14 cellular contexts compared by ENCODE assay signal in genomic region chr9:37102476-37102875, GRCh38. TPM values are rescaled to one million over a fixed set of nuclear protein-coding genes. Genes with fewer than 3 reads are reported as not detected.
DNase-seq lines count a peak whose midpoint lies in the region; ATAC-seq and TF ChIP-seq lines count a peak whose summit lies in the region.
"Had no signal": no experiment of that assay in that cellular context is flagged by ENCODE, and none has a peak within 500 bp of the region (broad histone marks: within the 10 kb centered on the region; RNA-seq: fewer than 3 reads in every experiment).

No MANE protein-coding gene starts in this region.

- H3K36me3 ChIP-seq in Panc1 (ENCODE audit: control insufficient read depth, insufficient read depth, low read length), result no peaks in the 10 kb centered on the region
- H3K36me3 ChIP-seq in right atrium auricular region, result no peaks in the 10 kb centered on the region
- no peaks in the 10 kb centered on the region for H3K36me3 ChIP-seq in suprapubic skin
- H3K36me3 ChIP-seq: BE2C had no signal

- no peaks in the 10 kb centered on the region for H3K27me3 ChIP-seq in Panc1 (ENCODE audit: control insufficient read depth, insufficient read depth, low read length)
- no peaks in the 10 kb centered on the region for H3K27me3 ChIP-seq in right atrium auricular region
- H3K27me3 ChIP-seq in suprapubic skin, result peaks cover 7% of the 10 kb centered on the region
- H3K27me3 ChIP-seq: BE2C had no signal

- in situ Hi-C loops in Panc1 (cut with HindIII; ENCODE audit: low pct_unique_long_range_greater_than_20kb, low sequenced_read_pairs), result no loop called here

- WGBS in suprapubic skin, result 47% methylated on average over 3 of the region's 3 CpGs

- intact Hi-C loops in Panc1 (cut with micrococcal nuclease; ENCODE audit: unreplicated experiment), result no loop called here

- POLR2A ChIA-PET in Panc1 (lab: Charles Lee), result no interaction called here

- H3K4me3 ChIP-seq in LNCaP clone FGC (ENCODE audit: low read depth, low read length) (0 out of 2 replicates have a peak overlapping the region, but pooled peaks have one; percentile 2), Panc1 (ENCODE audit: low read depth in 2 of 2, low read length in 2 of 2) (no peak overlapping the region), right atrium auricular region (no peak overlapping the region), suprapubic skin (no peak overlapping the region)

- TF ChIP-seq CTCF in LNCaP clone FGC (IDR thresholded peaks at IDR 0.05; ENCODE audit: control insufficient read depth, extremely low read depth, insufficient read depth) (no peak), Panc1 (IDR thresholded peaks at IDR 0.05) (0 out of 2 replicates have a peak, but pooled peaks have one; percentile 10), right atrium auricular region (IDR thresholded peaks at IDR 0.05) (no peak), suprapubic skin (IDR thresholded peaks at IDR 0.05) (no peak)

- H3K4me1 ChIP-seq in Panc1 (ENCODE audit: control insufficient read depth, insufficient read depth, low read length), result no peaks in the 10 kb centered on the region
- no peaks in the 10 kb centered on the region for H3K4me1 ChIP-seq in right atrium auricular region
- H3K4me1 ChIP-seq in suprapubic skin, result no peaks in the 10 kb centered on the region
- H3K4me1 ChIP-seq: BE2C had no signal

- H3K27ac ChIP-seq in Panc1 (ENCODE audit: low read length), result no peak overlapping the region
- H3K27ac ChIP-seq in right atrium auricular region, result no peak overlapping the region
- no peak overlapping the region for H3K27ac ChIP-seq in suprapubic skin
- H3K27ac ChIP-seq: C4-2B had no signal

- DNase-seq in LNCaP clone FGC (ENCODE audit: low read depth) (peak; percentile 95), Panc1 (ENCODE audit: low read depth, low spot score) (no peak), fibroblast of peridontal ligament (ENCODE audit: extremely low read depth) (peak; percentile 76), GM19240 (ENCODE audit: insufficient read length, low spot score) (no peak), right atrium auricular region (ENCODE audit: low spot score) (no peak), suprapubic skin (ENCODE audit: low spot score in 2 of 2) (no peak)
- DNase-seq: BE2C; CD8-positive, alpha-beta T cell; COR-L47; DND-41; GF-D8; H7 had no signal

- no peak for TF ChIP-seq POLR2A in suprapubic skin (IDR thresholded peaks at IDR 0.05)

- no peak for TF ChIP-seq EP300 in suprapubic skin (IDR thresholded peaks at IDR 0.05)

- CTCF ChIA-PET in Panc1 (lab: Charles Lee), result no interaction called here

- H3K9me3 ChIP-seq in Panc1 (ENCODE audit: control insufficient read depth, insufficient read depth, low read depth, low read length), result no peaks in the 10 kb centered on the region
- H3K9me3 ChIP-seq in right atrium auricular region, result no peaks in the 10 kb centered on the region
- no peaks in the 10 kb centered on the region for H3K9me3 ChIP-seq in suprapubic skin
- H3K9me3 ChIP-seq: BE2C had no signal

- no TSS peak for BruUV-seq in Panc1 (replicated peaks; lab: Mats Ljungman, UMichigan)

- ATAC-seq in Panc1 (no peak), GM21529 (IDR thresholded peaks at IDR 0.05; ENCODE audit: unreplicated experiment) (no peak)
- ATAC-seq: CD8-positive, alpha-beta T cell had no signal

RNA-seq across cellular contexts. Expression of gene ZCCHC7, which starts 17.9 kb away (rescaled TPM):
- total RNA-seq in Panc1 (2021; ENCODE audit: unreplicated experiment), result 43.7 TPM
- 25.2 TPM for polyA plus RNA-seq in Panc1 (2012; ENCODE audit: insufficient read length)
- total RNA-seq in right atrium auricular region, result 1 to 10 TPM; 8.1 to 8.6 TPM
- 10 to 100 TPM; 16.3 to 37.6 (median 20.4) TPM for total RNA-seq in suprapubic skin

Comparison
In these comparisons a context has a peak if more than half of its experiments do, and no peak if none do; other contexts are left out.
1. DNase-seq: peak in LNCaP clone FGC (single experiment) and fibroblast of peridontal ligament (single experiment); none in Panc1 (single experiment), GM19240 (single experiment), right atrium auricular region (single experiment) and suprapubic skin (0 of 2).